Comparison of ENCODE assay signal across 21 cellular contexts in genomic region chr7:21142081-21142480, GRCh38.
A peak's percentile ranks its signal among the peaks of the same experiment; 100 is the strongest.
DNase-seq lines count a peak whose midpoint lies in the region; TF ChIP-seq lines count a peak whose summit lies in the region.
"Had no signal": no experiment of that assay in that cellular context is flagged by ENCODE, and none has a peak within 500 bp of the region (broad histone marks: within the 10 kb centered on the region; RNA-seq: fewer than 3 reads in every experiment).

No MANE protein-coding gene starts in this region.

- H3K36me3 ChIP-seq in SJCRH30 = no peaks in the 10 kb centered on the region
- H3K36me3 ChIP-seq in mesenchymal stem cell (ENCODE audit: control insufficient read depth in 1 of 2, insufficient read depth in 2 of 2, low read depth in 1 of 2, low read length in 2 of 2) = no peaks in the 10 kb centered on the region
- H3K36me3 ChIP-seq: BLaER1 treated with 17β-estradiol and CSF1 and Interleukin-3, amounts not matched to agents 10 nM and 100 nM had no signal

- no peak overlapping the region for H3K4ac ChIP-seq in mesenchymal stem cell (ENCODE audit: low read depth in 1 of 2, low read length in 2 of 2)

- no peak overlapping the region for H3K9ac ChIP-seq in mesenchymal stem cell (ENCODE audit: low read length)
- H3K9ac ChIP-seq: BLaER1 treated with 17β-estradiol and CSF1 and Interleukin-3, amounts not matched to agents 10 nM and 100 nM had no signal

- H3K36me3 Mint-ChIP-seq in Calu3 (ENCODE audit: insufficient read depth, unreplicated experiment) = no peaks in the 10 kb centered on the region
- H3K36me3 Mint-ChIP-seq: CD4-positive, alpha-beta memory T cell had no signal

- H3K14ac ChIP-seq in mesenchymal stem cell (ENCODE audit: low read length in 2 of 2) = no peak overlapping the region

- H2BK12ac ChIP-seq in mesenchymal stem cell (ENCODE audit: low read length in 2 of 2) = no peak overlapping the region

- H3K9me3 Mint-ChIP-seq in Calu3 (ENCODE audit: low read depth, unreplicated experiment) = no peaks in the 10 kb centered on the region
- H3K9me3 Mint-ChIP-seq: T-helper 1 cell treated with Interleukin-12 subunit alpha and Interleukin-12 subunit beta and Interleukin-4 antibody, amounts not matched to agents 30 μg/mL and 1 μg/mL, for 36 hours had no signal

- H3K4me3 ChIP-seq in SJCRH30 (no peak overlapping the region), mesenchymal stem cell (ENCODE audit: insufficient read depth in 1 of 2, low read depth in 1 of 2, low read length in 2 of 2) (no peak overlapping the region)
- H3K4me3 ChIP-seq: BLaER1 treated with 17β-estradiol and CSF1 and Interleukin-3, amounts not matched to agents 10 nM and 100 nM had no signal

- DNase-seq in Calu3 (peak; percentile 52), HT1080 (ENCODE audit: low read depth) (peak; percentile 21), SJCRH30 (peak in 1 of 2 experiments; percentile 23), kidney tubule cell (ENCODE audit: low spot score) (peak; percentile 76), KG1 (lab: John Stamatoyannopoulos, UW) (no peak), NCI-H2227 (lab: John Stamatoyannopoulos, UW; ENCODE audit: unreplicated experiment) (no peak), mesenchymal stem cell (no peak)
- DNase-seq: Caco-2; CD4-positive, alpha-beta memory T cell; DMS153; EL; GF-D8; GOT3; KBM-7; NCI-H1105; NCI-H146; NCI-H2029 treated with DMSO at 0.1 percent for 48 hours; NCI-H2171 treated with DMSO at 0.1 percent for 48 hours; NCI-H446 had no signal

- H3K4me3 Mint-ChIP-seq in Calu3 (ENCODE audit: low read depth, unreplicated experiment) = no peak overlapping the region
- H3K4me3 Mint-ChIP-seq: CD4-positive, alpha-beta memory T cell; T-helper 1 cell treated with Interleukin-12 subunit alpha and Interleukin-12 subunit beta and Interleukin-4 antibody, amounts not matched to agents 30 μg/mL and 1 μg/mL, for 36 hours had no signal

- H3K27ac ChIP-seq in SJCRH30 = peak overlapping the region; percentile 65
- H3K27ac ChIP-seq in mesenchymal stem cell (ENCODE audit: low read length, poor library complexity, severe bottlenecking) = no peak overlapping the region
- H3K27ac ChIP-seq: BLaER1 treated with 17β-estradiol and CSF1 and Interleukin-3, amounts not matched to agents 10 nM and 100 nM had no signal

- H3K27me3 ChIP-seq in SJCRH30 = no peaks in the 10 kb centered on the region
- H3K27me3 ChIP-seq in mesenchymal stem cell (ENCODE audit: control insufficient read depth in 1 of 2, insufficient read depth in 1 of 2, low read length in 2 of 2) = no peaks in the 10 kb centered on the region
- H3K27me3 ChIP-seq: BLaER1 treated with 17β-estradiol and CSF1 and Interleukin-3, amounts not matched to agents 10 nM and 100 nM had no signal

- no peak overlapping the region for H2BK15ac ChIP-seq in mesenchymal stem cell (ENCODE audit: low read depth, poor library complexity, severe bottlenecking)

- peaks cover 34% of the 10 kb centered on the region for H3K4me1 ChIP-seq in SJCRH30
- no peaks in the 10 kb centered on the region for H3K4me1 ChIP-seq in mesenchymal stem cell (ENCODE audit: control insufficient read depth, insufficient read depth, low read depth, low read length)
- H3K4me1 ChIP-seq: BLaER1 treated with 17β-estradiol and CSF1 and Interleukin-3, amounts not matched to agents 10 nM and 100 nM; Caco-2 had no signal

- peaks cover 87% of the 10 kb centered on the region for H3K27me3 Mint-ChIP-seq in Calu3 (ENCODE audit: unreplicated experiment)

- H3K18ac ChIP-seq in mesenchymal stem cell (ENCODE audit: low read depth in 1 of 2, low read length in 2 of 2) = no peak overlapping the region

- TF ChIP-seq CTCF in Calu3 (IDR thresholded peaks at IDR 0.05; ENCODE audit: unreplicated experiment) = no peak

- no peak overlapping the region for H2AFZ ChIP-seq in mesenchymal stem cell (ENCODE audit: low read depth, low read length)

- H4K91ac ChIP-seq in mesenchymal stem cell (ENCODE audit: low read length) = no peak overlapping the region

- CTCF ChIA-PET in Calu3 (lab: Charles Lee) = interaction anchor here (0.7 kb wide), 1 partner anchor 227 kb away, joined by 3 read pairs; no protein-coding TSS in a partner anchor

- H2BK120ac ChIP-seq in mesenchymal stem cell (ENCODE audit: low read depth, low read length) = no peak overlapping the region

- WGBS in mesenchymal stem cell = 86% methylated on average over 8 of the region's 8 CpGs

- intact Hi-C loops in Calu3 (cut with micrococcal nuclease; ENCODE audit: unreplicated experiment) = loop anchor here (10.0 kb wide), 1 partner anchor 357 kb away; the partner anchor contains the start of gene SP8

- BruUV-seq in Calu3 (replicated peaks; lab: Mats Ljungman, UMichigan) = no TSS peak

- no peak overlapping the region for H2BK5ac ChIP-seq in mesenchymal stem cell (ENCODE audit: low read depth, low read length, poor library complexity, severe bottlenecking)

- H3K27ac Mint-ChIP-seq in Calu3 (ENCODE audit: unreplicated experiment) = no peak overlapping the region
- H3K27ac Mint-ChIP-seq: CD4-positive, alpha-beta memory T cell; T-helper 1 cell treated with Interleukin-12 subunit alpha and Interleukin-12 subunit beta and Interleukin-4 antibody, amounts not matched to agents 30 μg/mL and 1 μg/mL, for 36 hours had no signal

- no peaks in the 10 kb centered on the region for H3K4me1 Mint-ChIP-seq in Calu3 (ENCODE audit: low read depth, unreplicated experiment)
- H3K4me1 Mint-ChIP-seq: CD4-positive, alpha-beta memory T cell had no signal

- no peaks in the 10 kb centered on the region for H3K79me1 ChIP-seq in mesenchymal stem cell (replicated peaks; ENCODE audit: low read length, poor library complexity, severe bottlenecking)

- H3K4me2 ChIP-seq in mesenchymal stem cell (ENCODE audit: low read length, poor library complexity, severe bottlenecking) = no peak overlapping the region
- H3K4me2 ChIP-seq: BLaER1 treated with 17β-estradiol and CSF1 and Interleukin-3, amounts not matched to agents 10 nM and 100 nM had no signal

- no peak overlapping the region for H4K8ac ChIP-seq in mesenchymal stem cell (ENCODE audit: low read length)

- H2AK5ac ChIP-seq in mesenchymal stem cell (ENCODE audit: low read length, severe bottlenecking) = no peak overlapping the region

- H3K9me3 ChIP-seq in SJCRH30 (replicated peaks) (no peaks in the 10 kb centered on the region), mesenchymal stem cell (ENCODE audit: control insufficient read depth, low read length) (no peaks in the 10 kb centered on the region)
- H3K9me3 ChIP-seq: BLaER1 treated with 17β-estradiol and CSF1 and Interleukin-3, amounts not matched to agents 10 nM and 100 nM; Caco-2 had no signal

- no peak overlapping the region for H3K23ac ChIP-seq in mesenchymal stem cell (ENCODE audit: low read length in 2 of 2)

Comparison
In these comparisons a context has a peak if more than half of its experiments do, and no peak if none do; other contexts are left out.
1. DNase-seq: peak in Calu3 (single experiment), HT1080 (single experiment) and kidney tubule cell (single experiment); none in KG1 (single experiment), NCI-H2227 (single experiment) and mesenchymal stem cell (single experiment).